Comparison of ENCODE assay signal across 14 cellular contexts in genomic region chr4:84596826-84597225, GRCh38. TPM values are rescaled to one million over a fixed set of nuclear protein-coding genes. Genes with fewer than 3 reads are reported as not detected.
DNase-seq lines count a peak whose midpoint lies in the region; ATAC-seq and TF ChIP-seq lines count a peak whose summit lies in the region.
"Had no signal": no experiment of that assay in that cellular context is flagged by ENCODE, and none has a peak within 500 bp of the region (broad histone marks: within the 10 kb centered on the region; RNA-seq: fewer than 3 reads in every experiment).

No MANE protein-coding gene starts in this region.

- no peaks in the 10 kb centered on the region for H3K27me3 ChIP-seq in esophagus squamous epithelium
- no peaks in the 10 kb centered on the region for H3K27me3 ChIP-seq in tibial artery
- H3K27me3 ChIP-seq: testis had no signal

- TF ChIP-seq POLR2A in esophagus squamous epithelium (IDR thresholded peaks at IDR 0.05) = no peak

- H3K4me1 ChIP-seq in esophagus squamous epithelium (peaks cover 0 to 14% (median 0%) of the 10 kb centered on the region in 3 donors), tibial artery (no peaks in the 10 kb centered on the region)

- H3K27ac ChIP-seq in esophagus squamous epithelium (peak overlapping the region; percentile 16 to 67 (median 48)), tibial artery (no peak overlapping the region)
- H3K27ac ChIP-seq: testis had no signal

- no peak overlapping the region for H3K27ac Mint-ChIP-seq in naive thymus-derived CD8-positive, alpha-beta T cell
- H3K27ac Mint-ChIP-seq: activated naive CD4-positive, alpha-beta T cell treated with anti-CD3 and anti-CD28 coated beads, Interleukin-2, amount 10 ng/mL, durations not matched to agents 7 days and 5 days had no signal

- no peak for ATAC-seq in naive thymus-derived CD8-positive, alpha-beta T cell
- ATAC-seq: SK-N-SH treated with all-trans-retinoic acid at 6 μM for 48 hours had no signal

- DNase-seq in A172 (ENCODE audit: low spot score) (peak; percentile 8), H4 (ENCODE audit: low spot score) (peak; percentile 68), NCI-H510A treated with DMSO at 0.1 percent for 48 hours (lab: John Stamatoyannopoulos, UW) (peak; percentile 71), esophagus squamous epithelium (lab: John Stamatoyannopoulos, UW) (no peak), NCI-H146 treated with DMSO at 0.1 percent for 48 hours (lab: John Stamatoyannopoulos, UW; ENCODE audit: unreplicated experiment) (no peak), tibial artery (no peak)
- no peak for DNase-seq in stimulated activated CD8-positive, alpha-beta memory T cell treated with anti-CD3 and anti-CD28 coated beads, Interleukin-4, amount 100 ng/mL, for 48 hours
- DNase-seq in naive thymus-derived CD8-positive, alpha-beta T cell = no peak
- DNase-seq: activated CD4-positive, alpha-beta T cell treated with anti-CD3 and anti-CD28 coated beads for 4 hours; activated naive CD4-positive, alpha-beta T cell treated with anti-CD3 and anti-CD28 coated beads, Interleukin-2, amount 10 ng/mL, durations not matched to agents 7 days and 5 days; NCI-H2081 treated with DMSO at 0.1 percent for 48 hours had no signal

- no peaks in the 10 kb centered on the region for H3K36me3 ChIP-seq in esophagus squamous epithelium
- H3K36me3 ChIP-seq in tibial artery = no peaks in the 10 kb centered on the region

- peaks cover 0 to 5% (median 0%) of the 10 kb centered on the region in 9 donors for H3K9me3 Mint-ChIP-seq in naive thymus-derived CD8-positive, alpha-beta T cell
- H3K9me3 Mint-ChIP-seq: activated naive CD4-positive, alpha-beta T cell treated with anti-CD3 and anti-CD28 coated beads, Interleukin-2, amount 10 ng/mL, durations not matched to agents 7 days and 5 days had no signal

- POLR2A ChIA-PET in naive thymus-derived CD8-positive, alpha-beta T cell (lab: Charles Lee) = no interaction called here

- H3K9me3 ChIP-seq in esophagus squamous epithelium = no peaks in the 10 kb centered on the region
- H3K9me3 ChIP-seq in tibial artery = no peaks in the 10 kb centered on the region
- H3K9me3 ChIP-seq: testis had no signal

- H3K4me3 ChIP-seq in esophagus squamous epithelium (no peak overlapping the region), tibial artery (no peak overlapping the region)
- H3K4me3 ChIP-seq: testis had no signal

- peaks cover 2 to 19% (median 6%) of the 10 kb centered on the region in 5 donors for H3K27me3 Mint-ChIP-seq in naive thymus-derived CD8-positive, alpha-beta T cell

- H3K4me3 Mint-ChIP-seq in naive thymus-derived CD8-positive, alpha-beta T cell = no peak overlapping the region
- H3K4me3 Mint-ChIP-seq: activated naive CD4-positive, alpha-beta T cell treated with anti-CD3 and anti-CD28 coated beads, Interleukin-2, amount 10 ng/mL, durations not matched to agents 7 days and 5 days had no signal

- no peaks in the 10 kb centered on the region for H3K4me1 Mint-ChIP-seq in naive thymus-derived CD8-positive, alpha-beta T cell
- H3K4me1 Mint-ChIP-seq: activated naive CD4-positive, alpha-beta T cell treated with anti-CD3 and anti-CD28 coated beads, Interleukin-2, amount 10 ng/mL, durations not matched to agents 7 days and 5 days had no signal

- 88 to 92% methylated on average over 4 of the region's 4 CpGs for WGBS in esophagus squamous epithelium, 2 donors

- intact Hi-C loops in esophagus squamous epithelium (cut with DNase I) = no loop called here
- intact Hi-C loops in tibial artery (cut with DNase I; ENCODE audit: low total_unique reads) = no loop called here

- H3K36me3 Mint-ChIP-seq in naive thymus-derived CD8-positive, alpha-beta T cell = no peaks in the 10 kb centered on the region
- H3K36me3 Mint-ChIP-seq: activated naive CD4-positive, alpha-beta T cell treated with anti-CD3 and anti-CD28 coated beads, Interleukin-2, amount 10 ng/mL, durations not matched to agents 7 days and 5 days had no signal

- TF ChIP-seq CTCF in esophagus squamous epithelium (IDR thresholded peaks at IDR 0.05) = no peak
- no peak for TF ChIP-seq CTCF in tibial artery (IDR thresholded peaks at IDR 0.05)

RNA-seq across cellular contexts. Expression of gene CDS1, which starts 13.9 kb away (rescaled TPM):
- 3.0 and 3.2 TPM in 2 replicates for total RNA-seq in A172 (2014; rRNA removed; shearing (Covaris generic))
- 3.1 and 3.7 TPM in 2 replicates for total RNA-seq in H4 (2014; rRNA removed; shearing (Covaris generic))
- 10 to 100 TPM; 18.9 to 32.9 (median 26.9) TPM for total RNA-seq in esophagus squamous epithelium
- total RNA-seq in naive thymus-derived CD8-positive, alpha-beta T cell = under 1 TPM; 0.70 to 0.85 TPM
- under 1 TPM in 2 of 3 donors, not detected in 1; 0.12 to 0.17 TPM for polyA plus RNA-seq in naive thymus-derived CD8-positive, alpha-beta T cell
- total RNA-seq: pulmonary artery endothelial cell had no signal

Comparison
In these comparisons a context has a peak if more than half of its experiments do, and no peak if none do; other contexts are left out.
1. DNase-seq: peak in A172 (single experiment), H4 (single experiment) and NCI-H510A treated with DMSO at 0.1 percent for 48 hours (single experiment); none in esophagus squamous epithelium (single experiment), stimulated activated CD8-positive, alpha-beta memory T cell treated with anti-CD3 and anti-CD28 coated beads, Interleukin-4, amount 100 ng/mL, for 48 hours (single experiment), NCI-H146 treated with DMSO at 0.1 percent for 48 hours (single experiment), naive thymus-derived CD8-positive, alpha-beta T cell (0 of 10) and tibial artery (0 of 2).
2. H3K27ac ChIP-seq: peak in esophagus squamous epithelium (4 of 4); none in tibial artery (0 of 2).